In the genomic region with DNA sequence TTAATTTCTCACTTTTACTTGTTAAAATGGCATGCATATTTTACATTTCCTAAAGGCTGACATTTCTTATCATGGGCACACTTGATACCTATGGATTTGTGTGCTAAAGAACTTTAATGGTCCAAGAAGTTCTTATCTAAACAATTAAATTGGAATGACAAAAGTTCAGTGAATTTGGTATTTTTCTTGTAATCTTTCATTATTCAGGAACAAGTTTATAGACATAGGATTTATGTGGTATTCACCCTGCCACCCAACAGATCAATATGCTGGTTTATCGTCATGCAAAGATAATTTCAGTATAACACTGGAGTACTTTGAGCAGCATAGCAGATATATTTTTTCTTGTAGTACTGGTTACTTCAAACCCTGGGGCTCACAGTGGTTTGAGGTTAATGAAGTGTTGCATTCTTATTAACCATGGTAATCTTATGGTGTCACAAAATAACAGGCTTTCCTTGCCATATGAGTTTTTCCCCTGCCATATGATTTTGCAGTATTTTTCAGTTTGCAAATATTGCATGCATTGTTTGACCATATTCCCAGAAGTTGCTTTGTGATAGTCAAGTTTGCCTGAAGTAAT, we compare ENCODE assay signal across 13 cellular contexts.
DNase-seq lines count a peak whose midpoint lies in the region; ATAC-seq and FAIRE-seq lines count a peak whose summit lies in the region.
"Had no signal": no experiment of that assay in that cellular context is flagged by ENCODE, and none has a peak within 500 bp of the region (broad histone marks: within the 10 kb centered on the region; RNA-seq: fewer than 3 reads in every experiment).

No MANE protein-coding gene starts in this region.

- no peak for ATAC-seq in GM18517 (IDR thresholded peaks at IDR 0.05; ENCODE audit: unreplicated experiment)

- peak; percentile 31 for DNase-seq in RCC 7860 (ENCODE audit: low spot score)
- peak; percentile 65 for DNase-seq in foreskin melanocyte
- DNase-seq in kidney tubule cell (ENCODE audit: low spot score) = peak; percentile 51
- peak; percentile 68 for DNase-seq in renal cortical epithelial cell (ENCODE audit: low read depth)
- DNase-seq in NCI-H2029 (lab: John Stamatoyannopoulos, UW) = no peak
- DNase-seq in amygdala (lab: John Stamatoyannopoulos, UW) = no peak
- DNase-seq: CD4-positive, alpha-beta memory T cell; DMS79; GOT3; H9 had no signal

- peak; percentile 81 for FAIRE-seq in RCC 7860 (lab: Jason Lieb, UNC)
- FAIRE-seq: G401.6, GM12891 had no signal

Comparison
In these comparisons a context has a peak if more than half of its experiments do, and no peak if none do; other contexts are left out.
1. DNase-seq: peak in RCC 7860 (single experiment), foreskin melanocyte (single experiment), kidney tubule cell (single experiment) and renal cortical epithelial cell (single experiment); none in NCI-H2029 (single experiment) and amygdala (0 of 56).